8 cellular contexts compared by ENCODE assay signal in genomic region chr1:211326528-211327340, GRCh38. TPM values are rescaled to one million over a fixed set of nuclear protein-coding genes. Genes with fewer than 3 reads are reported as not detected.
DNase-seq lines count a peak whose midpoint lies in the region; ATAC-seq, FAIRE-seq and TF ChIP-seq lines count a peak whose summit lies in the region.

A gene with protein sequence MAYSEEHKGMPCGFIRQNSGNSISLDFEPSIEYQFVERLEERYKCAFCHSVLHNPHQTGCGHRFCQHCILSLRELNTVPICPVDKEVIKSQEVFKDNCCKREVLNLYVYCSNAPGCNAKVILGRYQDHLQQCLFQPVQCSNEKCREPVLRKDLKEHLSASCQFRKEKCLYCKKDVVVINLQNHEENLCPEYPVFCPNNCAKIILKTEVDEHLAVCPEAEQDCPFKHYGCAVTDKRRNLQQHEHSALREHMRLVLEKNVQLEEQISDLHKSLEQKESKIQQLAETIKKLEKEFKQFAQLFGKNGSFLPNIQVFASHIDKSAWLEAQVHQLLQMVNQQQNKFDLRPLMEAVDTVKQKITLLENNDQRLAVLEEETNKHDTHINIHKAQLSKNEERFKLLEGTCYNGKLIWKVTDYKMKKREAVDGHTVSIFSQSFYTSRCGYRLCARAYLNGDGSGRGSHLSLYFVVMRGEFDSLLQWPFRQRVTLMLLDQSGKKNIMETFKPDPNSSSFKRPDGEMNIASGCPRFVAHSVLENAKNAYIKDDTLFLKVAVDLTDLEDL (plus strand): TSS chr1:211326833. CDS start chr1:211353240, 26,407 bp downstream.

- no peaks in the 10 kb centered on the region for H3K36me3 ChIP-seq in Panc1 (ENCODE audit: control insufficient read depth, insufficient read depth, low read length)

- peaks cover 81% of the 10 kb centered on the region for H3K4me1 Mint-ChIP-seq in activated naive CD4-positive, alpha-beta T cell treated with anti-CD3 and anti-CD28 coated beads for 36 hours (ENCODE audit: low read depth)
- H3K4me1 Mint-ChIP-seq in osteocyte (ENCODE audit: unreplicated experiment) = peaks cover 48% of the 10 kb centered on the region

- H3K36me3 Mint-ChIP-seq in activated naive CD4-positive, alpha-beta T cell treated with anti-CD3 and anti-CD28 coated beads for 36 hours (ENCODE audit: low read depth) = no peaks in the 10 kb centered on the region
- no peaks in the 10 kb centered on the region for H3K36me3 Mint-ChIP-seq in osteocyte (ENCODE audit: unreplicated experiment)

- CTCF ChIA-PET in A549 (lab: Yijun Ruan, JAX) = interaction anchor here (0.6 to 10.2 kb wide), 8 partner anchors 12 to 328 kb away, joined by 3 to 135 read pairs (median 4); no protein-coding TSS in a partner anchor
- CTCF ChIA-PET in Panc1 (lab: Charles Lee) = interaction anchor here (0.9 kb wide), 1 partner anchor 57 kb away, joined by 3 read pairs; no protein-coding TSS in a partner anchor
- CTCF ChIA-PET in activated naive CD4-positive, alpha-beta T cell treated with anti-CD3 and anti-CD28 coated beads for 36 hours (lab: Charles Lee) = interaction anchor here (0.7 to 3.0 kb wide), 11 partner anchors 9 to 188 kb away, joined by 3 to 19 read pairs (median 3); no protein-coding TSS in a partner anchor

- peak within 1 kb of the TSS; percentile 91 for H3K4me2 ChIP-seq in A549

- H3K4me3 Mint-ChIP-seq in activated naive CD4-positive, alpha-beta T cell treated with anti-CD3 and anti-CD28 coated beads for 36 hours = peak within 1 kb of the TSS; percentile 86
- H3K4me3 Mint-ChIP-seq in osteocyte (ENCODE audit: unreplicated experiment) = peak within 1 kb of the TSS; percentile 91

- peak; percentile 37 to 62 for DNase-seq in A549 (ENCODE audit: low read depth in 1 of 2, low spot score in 1 of 2)
- no peak for DNase-seq in Panc1 (ENCODE audit: low read depth, low spot score)
- DNase-seq in activated naive CD4-positive, alpha-beta T cell treated with anti-CD3 and anti-CD28 coated beads for 36 hours = peak; percentile 37
- peak; percentile 42 for DNase-seq in glomerular visceral epithelial cell (ENCODE audit: extremely low spot score)
- peak; percentile 88 for DNase-seq in osteocyte (ENCODE audit: extremely low spot score, unreplicated experiment)
- DNase-seq in NCI-H446 treated with DMSO at 0.1 percent for 48 hours (lab: John Stamatoyannopoulos, UW) = no peak

- no peaks in the 10 kb centered on the region for H3K27me3 ChIP-seq in Panc1 (ENCODE audit: control insufficient read depth, insufficient read depth, low read length)

- H3K4me1 ChIP-seq in A549 = peaks cover 18% of the 10 kb centered on the region
- H3K4me1 ChIP-seq in Panc1 (ENCODE audit: control insufficient read depth, insufficient read depth, low read length) = peaks cover 11% of the 10 kb centered on the region

- H3K27ac ChIP-seq in A549 (peak within 1 kb of the TSS; percentile 87 to 95), Panc1 (ENCODE audit: low read length) (peak within 1 kb of the TSS; percentile 80)

- TF ChIP-seq CTCF in A549 (IDR thresholded peaks at IDR 0.05) (no peak), Panc1 (IDR thresholded peaks at IDR 0.05) (no peak), osteocyte (IDR thresholded peaks at IDR 0.05) (no peak)

- FAIRE-seq in A549 (lab: Jason Lieb, UNC) = no peak

- H3K4me3 ChIP-seq in A549 (peak within 1 kb of the TSS; percentile 85), Panc1 (ENCODE audit: low read depth in 2 of 2, low read length in 2 of 2) (peak within 1 kb of the TSS; percentile 62 to 76)

- POLR2A ChIA-PET in A549 (lab: Yijun Ruan, JAX) (interaction anchor here (0.9 to 1.0 kb wide), 3 partner anchors 56 to 252 kb away, joined by 4 to 7 read pairs (median 4); partner anchors contain the start of gene SLC30A1), Panc1 (lab: Charles Lee) (no interaction called here)

- no peaks in the 10 kb centered on the region for H3K27me3 Mint-ChIP-seq in activated naive CD4-positive, alpha-beta T cell treated with anti-CD3 and anti-CD28 coated beads for 36 hours (ENCODE audit: low read depth)
- no peaks in the 10 kb centered on the region for H3K27me3 Mint-ChIP-seq in osteocyte (ENCODE audit: unreplicated experiment)

- TF ChIP-seq EP300 in A549 (IDR thresholded peaks at IDR 0.05) = no peak

- H3K27ac Mint-ChIP-seq in activated naive CD4-positive, alpha-beta T cell treated with anti-CD3 and anti-CD28 coated beads for 36 hours = peak within 1 kb of the TSS; percentile 83
- peak within 1 kb of the TSS; percentile 93 for H3K27ac Mint-ChIP-seq in osteocyte (ENCODE audit: unreplicated experiment)

- H3K9me3 Mint-ChIP-seq in activated naive CD4-positive, alpha-beta T cell treated with anti-CD3 and anti-CD28 coated beads for 36 hours = no peaks in the 10 kb centered on the region
- no peaks in the 10 kb centered on the region for H3K9me3 Mint-ChIP-seq in osteocyte (ENCODE audit: unreplicated experiment)

- 3% methylated on average over 28 of the region's 91 CpGs for WGBS in A549 (ENCODE audit: missing lambda C conversion rate)

- in situ Hi-C loops in Panc1 (cut with HindIII; ENCODE audit: low pct_unique_long_range_greater_than_20kb, low sequenced_read_pairs) = no loop called here

- TF ChIP-seq RAD21 in A549 (conservative IDR thresholded peaks at IDR 0.05 in 1 of 2, IDR thresholded peaks at IDR 0.05 in 1 of 2) = no peak

- no peak; the same call in none of the 2 replicates for TF ChIP-seq POLR2A in A549 (IDR thresholded peaks at IDR 0.05; ENCODE audit: low read length)

- intact Hi-C loops in Panc1 (cut with micrococcal nuclease; ENCODE audit: unreplicated experiment) = loop anchor here (5.0 to 10.0 kb wide), 2 partner anchors 58 to 331 kb away; no protein-coding TSS in a partner anchor
- intact Hi-C loops in activated naive CD4-positive, alpha-beta T cell treated with anti-CD3 and anti-CD28 coated beads for 36 hours (cut with micrococcal nuclease) = loop anchor here (1.0 to 10.0 kb wide), 3 partner anchors 9 to 608 kb away; partner anchors contain the start of gene NEK2

- ATAC-seq in A549 = peak; percentile 77 to 82
- peak; percentile 44 for ATAC-seq in GM18498 (IDR thresholded peaks at IDR 0.05; ENCODE audit: unreplicated experiment)
- peak; percentile 29 for ATAC-seq in HG03064 (IDR thresholded peaks at IDR 0.05; ENCODE audit: low read depth, unreplicated experiment)
- peak; percentile 77 for ATAC-seq in Panc1

- H3K9me3 ChIP-seq in A549 (no peaks in the 10 kb centered on the region), Panc1 (ENCODE audit: control insufficient read depth, insufficient read depth, low read depth, low read length) (no peaks in the 10 kb centered on the region)

- BruUV-seq in Panc1 (replicated peaks; lab: Mats Ljungman, UMichigan) = no TSS peak

TF ChIP-seq in A549, 52 proteins besides CTCF, POLR2A, EP300 and RAD21 (continues in another document):
- TF ChIP-seq ZC3H11A (IDR thresholded peaks at IDR 0.05) = no peak
- peak; percentile 35; the same call in 1 of the 2 replicates for TF ChIP-seq BHLHE40 (IDR thresholded peaks at IDR 0.05; ENCODE audit: low read depth, low read length)
- no peak for TF ChIP-seq HEYL (CRISPR knock-in tag; IDR thresholded peaks at IDR 0.05)
- TF ChIP-seq MAZ (IDR thresholded peaks at IDR 0.05; ENCODE audit: borderline replicate concordance, low read depth, low read length) = no peak
- TF ChIP-seq PHF8 (IDR thresholded peaks at IDR 0.05; ENCODE audit: borderline replicate concordance, low read depth) = peak; percentile 82
- TF ChIP-seq HOXA7 (CRISPR knock-in tag; IDR thresholded peaks at IDR 0.05) = no peak
- no peak for TF ChIP-seq HOXB13 (CRISPR knock-in tag; IDR thresholded peaks at IDR 0.05; ENCODE audit: low read depth)
- TF ChIP-seq KDM1A (IDR thresholded peaks at IDR 0.05; ENCODE audit: low read depth) = no peak
- TF ChIP-seq, protein P1, sequence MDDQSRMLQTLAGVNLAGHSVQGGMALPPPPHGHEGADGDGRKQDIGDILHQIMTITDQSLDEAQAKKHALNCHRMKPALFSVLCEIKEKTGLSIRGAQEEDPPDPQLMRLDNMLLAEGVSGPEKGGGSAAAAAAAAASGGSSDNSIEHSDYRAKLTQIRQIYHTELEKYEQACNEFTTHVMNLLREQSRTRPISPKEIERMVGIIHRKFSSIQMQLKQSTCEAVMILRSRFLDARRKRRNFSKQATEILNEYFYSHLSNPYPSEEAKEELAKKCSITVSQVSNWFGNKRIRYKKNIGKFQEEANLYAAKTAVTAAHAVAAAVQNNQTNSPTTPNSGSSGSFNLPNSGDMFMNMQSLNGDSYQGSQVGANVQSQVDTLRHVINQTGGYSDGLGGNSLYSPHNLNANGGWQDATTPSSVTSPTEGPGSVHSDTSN (IDR thresholded peaks at IDR 0.05) = no peak
- peak; percentile 52; the same call in 1 of the 2 replicates for TF ChIP-seq E2F6 (IDR thresholded peaks at IDR 0.05; ENCODE audit: borderline replicate concordance, low read depth)
- TF ChIP-seq EHMT2 (IDR thresholded peaks at IDR 0.05; ENCODE audit: low read depth) = no peak
- TF ChIP-seq, protein P2, sequence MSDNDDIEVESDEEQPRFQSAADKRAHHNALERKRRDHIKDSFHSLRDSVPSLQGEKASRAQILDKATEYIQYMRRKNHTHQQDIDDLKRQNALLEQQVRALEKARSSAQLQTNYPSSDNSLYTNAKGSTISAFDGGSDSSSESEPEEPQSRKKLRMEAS (IDR thresholded peaks at IDR 0.05) = 0 out of 2 replicates have a peak, but pooled peaks have one; percentile 51

RNA-seq across cellular contexts. Expression of the gene that starts here (rescaled TPM):
- 14.6 and 16.0 TPM in 2 replicates for polyA plus RNA-seq in A549 (2011; rRNA removed)
- polyA plus RNA-seq in A549 (2012; cell fraction: cytosol; rRNA removed) = 5.4 and 6.3 TPM in 2 replicates
- 10.1 and 15.6 TPM in 2 replicates for polyA plus RNA-seq in A549 (2012; cell fraction: nucleus; rRNA removed)
- polyA plus RNA-seq in A549 (2017; fragmentation: RNase III; extraction: RNeasy Plus Mini Kit Qiagen cat#74134 plus additional on column Dnase treatment) = 8.2 to 9.5 TPM (median 8.6 TPM) in 3 replicates
- polyA minus RNA-seq in A549 (2011; rRNA and poly(A)+ RNA removed) = 9.6 and 12.8 TPM in 2 replicates
- 10.5 TPM for total RNA-seq in Panc1 (2021; ENCODE audit: unreplicated experiment)
- 5.8 TPM for polyA plus RNA-seq in Panc1 (2012; ENCODE audit: insufficient read length)
- total RNA-seq in activated naive CD4-positive, alpha-beta T cell treated with anti-CD3 and anti-CD28 coated beads for 36 hours = 10 to 100 TPM; 16.1 to 18.8 TPM
- 44.8 and 45.2 TPM in 2 replicates for total RNA-seq in osteocyte

Comparison
In these comparisons a context has a peak if more than half of its experiments do, and no peak if none do; other contexts are left out.
1. ATAC-seq: peak in every context shown above with its lines; median percentile 80 in A549; 77 in Panc1; 44 in GM18498; 29 in HG03064.
2. DNase-seq: peak in A549 (2 of 2), activated naive CD4-positive, alpha-beta T cell treated with anti-CD3 and anti-CD28 coated beads for 36 hours (single experiment), glomerular visceral epithelial cell (single experiment) and osteocyte (single experiment); none in Panc1 (single experiment) and NCI-H446 treated with DMSO at 0.1 percent for 48 hours (single experiment).